In genomic region chr1:47764461-47765046, GRCh38 we compare ENCODE assay signal across 1 cellular context.
TF ChIP-seq lines count a peak whose summit lies in the region.

No MANE protein-coding gene starts in this region.

TF ChIP-seq in WTC11, 78 proteins besides CTCF, POLR2A, EP300 and RAD21 (continued from another document):
- no peak for TF ChIP-seq ATF6 (CRISPR knock-in tag; IDR thresholded peaks at IDR 0.05)
- TF ChIP-seq NR1H2 (CRISPR knock-in tag; IDR thresholded peaks at IDR 0.05) = no peak
- TF ChIP-seq FOXJ3 (CRISPR knock-in tag; IDR thresholded peaks at IDR 0.05; ENCODE audit: borderline replicate concordance) = no peak
- no peak for TF ChIP-seq ARID4B (CRISPR knock-in tag; IDR thresholded peaks at IDR 0.05; ENCODE audit: borderline replicate concordance)
- no peak for TF ChIP-seq HMGXB4 (CRISPR knock-in tag; IDR thresholded peaks at IDR 0.05)
- TF ChIP-seq IRF1 (CRISPR knock-in tag; IDR thresholded peaks at IDR 0.05) = no peak
- TF ChIP-seq FOXP1 (CRISPR knock-in tag; IDR thresholded peaks at IDR 0.05; ENCODE audit: borderline replicate concordance) = no peak
- TF ChIP-seq ELF4 (CRISPR knock-in tag; IDR thresholded peaks at IDR 0.05; ENCODE audit: low read depth) = no peak
- TF ChIP-seq E2F5 (CRISPR knock-in tag; IDR thresholded peaks at IDR 0.05) = no peak
- no peak for TF ChIP-seq MXD4 (CRISPR knock-in tag; IDR thresholded peaks at IDR 0.05; ENCODE audit: borderline replicate concordance)
- no peak for TF ChIP-seq CREM (CRISPR knock-in tag; IDR thresholded peaks at IDR 0.05)
